In the genomic region with DNA sequence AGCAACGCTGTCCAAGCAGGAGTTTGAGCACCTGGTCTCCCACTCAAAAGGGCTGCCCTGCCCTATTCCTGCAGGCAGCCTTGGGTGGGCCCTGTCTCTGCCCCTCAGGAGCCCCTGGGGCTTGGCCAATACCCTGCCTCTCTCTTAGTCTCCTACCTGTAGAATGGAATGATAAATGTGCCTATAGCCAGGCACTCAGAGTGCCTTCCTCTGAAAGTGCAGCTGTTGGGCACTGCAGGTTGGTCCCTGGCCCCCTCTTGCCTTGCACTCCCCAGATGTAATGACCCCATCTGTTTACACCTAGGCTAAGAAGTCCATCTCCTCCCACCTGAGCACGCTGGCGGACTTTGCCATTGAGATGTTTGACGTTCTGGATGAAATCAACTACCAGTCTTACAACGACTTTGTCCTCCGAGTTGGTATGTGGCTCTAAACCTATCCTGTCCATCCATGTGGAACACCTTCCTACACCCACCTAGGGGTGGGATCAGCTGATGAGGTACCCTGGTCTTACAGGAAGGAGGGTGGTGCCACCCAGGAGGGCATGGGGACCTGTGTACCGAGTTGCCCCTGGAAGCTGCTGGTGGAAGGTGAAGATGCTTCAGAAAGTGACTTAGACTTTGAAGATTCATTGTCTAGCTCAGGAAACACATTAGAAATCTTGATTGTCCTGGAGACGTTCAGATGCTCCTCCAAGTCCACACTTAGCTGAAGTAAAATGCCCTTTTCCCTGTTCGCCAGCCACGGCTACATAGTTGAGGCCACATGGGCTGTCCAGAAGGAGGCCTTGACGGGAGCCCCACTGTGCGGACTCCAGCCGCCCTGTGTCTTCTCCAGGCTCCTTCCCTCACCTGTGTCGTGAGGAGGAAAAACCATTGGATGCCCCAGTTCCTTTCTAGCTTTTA, we compare ENCODE assay signal across 11 cellular contexts.
"Had no signal": no experiment of that assay in that cellular context is flagged by ENCODE, and none has a peak within 500 bp of the region (broad histone marks: within the 10 kb centered on the region; RNA-seq: fewer than 3 reads in every experiment).

No MANE protein-coding gene starts in this region.

- H3K27me3 ChIP-seq: ascending aorta, breast epithelium, stomach had no signal

- H3K4me1 ChIP-seq: ascending aorta, breast epithelium, SJSA1, stomach had no signal

- H3K27ac ChIP-seq: ascending aorta, breast epithelium, epithelial cell of prostate, SJSA1 had no signal

- DNase-seq: activated naive CD4-positive, alpha-beta T cell treated with anti-CD3 and anti-CD28 coated beads, Interleukin-2, amount 10 ng/mL, durations not matched to agents 7 days and 5 days; immature natural killer cell; mammary epithelial cell; stimulated activated CD4-positive, alpha-beta T cell treated with anti-CD3 and anti-CD28 coated beads, Interleukin-12 subunit alpha, Interleukin-12 subunit beta, amount 100 ng/mL, for 4 hours; stomach; T-helper 2 cell had no signal

- H3K4me3 ChIP-seq: ascending aorta, breast epithelium, SJSA1, stomach had no signal

- ATAC-seq: activated CD4-positive, CD25-positive, alpha-beta regulatory T cell treated with anti-CD3 and anti-CD28 coated beads, Interleukin-2, amount 50 U/mL, for 24 hours had no signal

- H3K36me3 ChIP-seq: ascending aorta, breast epithelium, SJSA1, stomach had no signal

- H3K9me3 ChIP-seq: ascending aorta, breast epithelium, SJSA1, stomach had no signal
